8 cellular contexts compared by ENCODE assay signal in genomic region chr5:173920024-173920753, GRCh38. TPM values are rescaled to one million over a fixed set of nuclear protein-coding genes. Genes with fewer than 3 reads are reported as not detected.
DNase-seq lines count a peak whose midpoint lies in the region; ATAC-seq and TF ChIP-seq lines count a peak whose summit lies in the region.

No MANE protein-coding gene starts in this region.

- DNase-seq in activated T-cell treated with anti-CD3 and anti-CD28 coated beads, Interleukin-2, amount 50 U/mL, for 72 hours: no peak
- no peak for DNase-seq in activated T-cell treated with anti-CD3 and anti-CD28 coated beads, Interleukin-2, amount 50 U/mL, for 1 hour
- DNase-seq in ascending aorta (ENCODE audit: low spot score in 2 of 2): no peak
- DNase-seq in tibial artery: no peak
- DNase-seq in globus pallidus (ENCODE audit: low spot score): no peak
- DNase-seq in NCI-H345 (lab: John Stamatoyannopoulos, UW): no peak
- DNase-seq in C1 segment of cervical spinal cord (lab: John Stamatoyannopoulos, UW): no peak

- no peaks in the 10 kb centered on the region for H3K9me3 Mint-ChIP-seq in activated T-cell treated with anti-CD3 and anti-CD28 coated beads, Interleukin-2, amount 50 U/mL, for 72 hours

- no peak for TF ChIP-seq CTCF in ascending aorta (IDR thresholded peaks at IDR 0.05)
- TF ChIP-seq CTCF in tibial artery (IDR thresholded peaks at IDR 0.05): no peak

- H3K27ac ChIP-seq in ascending aorta (peak overlapping the region; percentile 87 to 90), layer of hippocampus (ENCODE audit: low read depth, low read length) (peak overlapping the region; percentile 54), tibial artery (peak overlapping the region; percentile 81 to 82)

- ATAC-seq in activated T-cell treated with anti-CD3 and anti-CD28 coated beads, Interleukin-2, amount 50 U/mL, for 72 hours (replicated peaks in 1 of 2): no peak

- H3K4me1 ChIP-seq in ascending aorta (peaks cover 6 to 67% of the 10 kb centered on the region in 2 donors), tibial artery (peaks cover 0 to 74% (median 56%) of the 10 kb centered on the region in 4 donors)

- H3K27ac Mint-ChIP-seq in activated T-cell treated with anti-CD3 and anti-CD28 coated beads, Interleukin-2, amount 50 U/mL, for 72 hours: peak overlapping the region; percentile 16

- no peaks in the 10 kb centered on the region for H3K27me3 Mint-ChIP-seq in activated T-cell treated with anti-CD3 and anti-CD28 coated beads, Interleukin-2, amount 50 U/mL, for 72 hours (ENCODE audit: low read depth)

- no peak overlapping the region for H3K4me3 Mint-ChIP-seq in activated T-cell treated with anti-CD3 and anti-CD28 coated beads, Interleukin-2, amount 50 U/mL, for 72 hours

- H3K36me3 Mint-ChIP-seq in activated T-cell treated with anti-CD3 and anti-CD28 coated beads, Interleukin-2, amount 50 U/mL, for 72 hours (ENCODE audit: insufficient read depth in 2 of 2): peaks cover 0 to 1% of the 10 kb centered on the region in 2 donors

- H3K36me3 ChIP-seq in ascending aorta (no peaks in the 10 kb centered on the region), tibial artery (no peaks in the 10 kb centered on the region)

- H3K27me3 ChIP-seq in ascending aorta (no peaks in the 10 kb centered on the region), layer of hippocampus (ENCODE audit: control insufficient read depth, insufficient read depth, low read length) (no peaks in the 10 kb centered on the region), tibial artery (no peaks in the 10 kb centered on the region)

- intact Hi-C loops in ascending aorta (cut with DNase I): loop anchor here (10.0 kb wide), 1 partner anchor 445 kb away; no protein-coding TSS in a partner anchor
- intact Hi-C loops in tibial artery (cut with DNase I; ENCODE audit: low total_unique reads): no loop called here

- H3K9me3 ChIP-seq in ascending aorta: no peaks in the 10 kb centered on the region
- H3K9me3 ChIP-seq in tibial artery: no peaks in the 10 kb centered on the region

- H3K4me3 ChIP-seq in ascending aorta: no peak overlapping the region
- H3K4me3 ChIP-seq in tibial artery: no peak overlapping the region

- peaks cover 22% of the 10 kb centered on the region for H3K4me1 Mint-ChIP-seq in activated T-cell treated with anti-CD3 and anti-CD28 coated beads, Interleukin-2, amount 50 U/mL, for 72 hours (ENCODE audit: low read depth)

RNA-seq across cellular contexts. Expression of gene CPEB4, which starts 32.0 kb away (rescaled TPM):
- total RNA-seq in activated T-cell treated with anti-CD3 and anti-CD28 coated beads, Interleukin-2, amount 50 U/mL, for 72 hours: 10 to 100 TPM; 14.4 to 19.0 TPM
- total RNA-seq in ascending aorta: 37.4 TPM
